18 cellular contexts compared by ENCODE assay signal in the genomic region with DNA sequence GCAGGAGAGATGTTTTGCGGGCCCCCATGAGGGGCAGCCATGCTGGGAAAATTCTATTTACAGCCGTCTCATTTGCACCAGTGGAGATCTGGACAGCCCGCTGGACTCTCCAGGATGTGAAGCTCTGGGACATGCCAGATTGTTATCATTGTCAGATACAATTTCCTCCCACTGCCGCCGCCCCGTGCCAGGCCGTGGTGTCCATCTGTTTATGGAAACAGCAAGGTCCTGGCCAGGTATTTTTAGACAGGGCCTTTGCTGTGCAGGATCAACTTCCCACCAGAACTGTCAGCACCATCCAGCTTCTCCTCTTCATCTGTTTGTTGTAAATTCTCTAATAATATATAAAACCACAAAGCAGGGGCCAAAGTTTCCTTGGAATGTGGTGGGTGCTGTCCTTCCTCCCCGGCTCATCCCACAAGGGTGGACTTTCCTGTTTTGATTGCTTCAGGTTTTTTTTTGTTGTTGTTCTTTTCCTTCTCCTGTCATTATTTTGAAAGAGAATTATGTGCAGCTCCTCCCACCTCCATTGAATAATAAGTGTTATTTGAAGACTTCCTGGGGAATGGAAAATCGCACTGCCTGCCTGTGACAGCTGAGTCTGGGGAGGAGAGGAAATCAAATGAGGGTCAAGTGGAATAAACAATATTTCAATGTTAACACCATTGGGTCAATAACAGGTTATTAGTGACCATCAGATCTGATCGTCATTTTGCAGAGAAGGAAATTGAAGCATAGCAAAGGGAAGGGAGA.
DNase-seq lines count a peak whose midpoint lies in the region; ATAC-seq and TF ChIP-seq lines count a peak whose summit lies in the region.
"Had no signal": no experiment of that assay in that cellular context is flagged by ENCODE, and none has a peak within 500 bp of the region (broad histone marks: within the 10 kb centered on the region; RNA-seq: fewer than 3 reads in every experiment).

No MANE protein-coding gene starts in this region.

- H3K27me3 ChIP-seq in upper lobe of left lung: no peaks in the 10 kb centered on the region

- H3K36me3 Mint-ChIP-seq in chondrocyte (ENCODE audit: low read depth): no peaks in the 10 kb centered on the region
- H3K36me3 Mint-ChIP-seq in activated naive CD8-positive, alpha-beta T cell treated with anti-CD3 and anti-CD28 coated beads, Interleukin-2, amount 50 U/mL, for 24 hours (ENCODE audit: low read depth): no peaks in the 10 kb centered on the region
- H3K36me3 Mint-ChIP-seq: stimulated activated memory B cell treated with anti-CD40 and anti-IgM and Interleukin-4, amounts not matched to agents 10 μg/mL and 1 μg/mL and 100 μg/mL, for 72 hours had no signal

- peak overlapping the region; percentile 29 for H3K27ac ChIP-seq in mesodermal cell (ENCODE audit: low read depth, low read length, severe bottlenecking)
- peak overlapping the region in 3 of 4 donors; percentile 2 to 33 (median 22) for H3K27ac ChIP-seq in upper lobe of left lung

- H3K27me3 Mint-ChIP-seq in chondrocyte (ENCODE audit: low read depth): peaks cover 4% of the 10 kb centered on the region
- H3K27me3 Mint-ChIP-seq in activated naive CD8-positive, alpha-beta T cell treated with anti-CD3 and anti-CD28 coated beads, Interleukin-2, amount 50 U/mL, for 24 hours: no peaks in the 10 kb centered on the region
- H3K27me3 Mint-ChIP-seq: stimulated activated memory B cell treated with anti-CD40 and anti-IgM and Interleukin-4, amounts not matched to agents 10 μg/mL and 1 μg/mL and 100 μg/mL, for 72 hours had no signal

- no peaks in the 10 kb centered on the region for H3K9me3 Mint-ChIP-seq in chondrocyte (ENCODE audit: low read depth)
- H3K9me3 Mint-ChIP-seq in activated naive CD8-positive, alpha-beta T cell treated with anti-CD3 and anti-CD28 coated beads, Interleukin-2, amount 50 U/mL, for 24 hours: no peaks in the 10 kb centered on the region
- H3K9me3 Mint-ChIP-seq: memory B cell; stimulated activated memory B cell treated with anti-CD40 and anti-IgM and Interleukin-4, amounts not matched to agents 10 μg/mL and 1 μg/mL and 100 μg/mL, for 72 hours had no signal

- no peak for TF ChIP-seq EP300 in upper lobe of left lung (IDR thresholded peaks at IDR 0.05)

- 83 to 97% methylated on average over 7 of the region's 10 CpGs for WGBS in mesodermal cell (ENCODE audit: insufficient coverage in 2 of 2), 2 experiments
- WGBS in upper lobe of left lung, 2 donors: 48 to 55% methylated on average over 7 to 10 of the region's 10 CpGs

- peaks cover 27% of the 10 kb centered on the region for H3K4me1 Mint-ChIP-seq in chondrocyte (ENCODE audit: low read depth)
- H3K4me1 Mint-ChIP-seq in activated naive CD8-positive, alpha-beta T cell treated with anti-CD3 and anti-CD28 coated beads, Interleukin-2, amount 50 U/mL, for 24 hours: peaks cover 7% of the 10 kb centered on the region
- H3K4me1 Mint-ChIP-seq: memory B cell; stimulated activated memory B cell treated with anti-CD40 and anti-IgM and Interleukin-4, amounts not matched to agents 10 μg/mL and 1 μg/mL and 100 μg/mL, for 72 hours had no signal

- TF ChIP-seq CTCF in chondrocyte (IDR thresholded peaks at IDR 0.05) (no peak), upper lobe of left lung (IDR thresholded peaks at IDR 0.05) (no peak)

- H3K9me3 ChIP-seq in mesodermal cell (ENCODE audit: control insufficient read depth, low read length): no peaks in the 10 kb centered on the region
- H3K9me3 ChIP-seq in upper lobe of left lung: no peaks in the 10 kb centered on the region

- TF ChIP-seq POLR2A in upper lobe of left lung (IDR thresholded peaks at IDR 0.05): no peak

- peak overlapping the region; percentile 46 for H3K27ac Mint-ChIP-seq in chondrocyte (ENCODE audit: unreplicated experiment)
- H3K27ac Mint-ChIP-seq in activated naive CD8-positive, alpha-beta T cell treated with anti-CD3 and anti-CD28 coated beads, Interleukin-2, amount 50 U/mL, for 24 hours: no peak overlapping the region
- H3K27ac Mint-ChIP-seq: memory B cell; stimulated activated memory B cell treated with anti-CD40 and anti-IgM and Interleukin-4, amounts not matched to agents 10 μg/mL and 1 μg/mL and 100 μg/mL, for 72 hours had no signal

- in situ Hi-C loops in KBM-7 (cut with MboI; ENCODE audit: low pct_unique_long_range_greater_than_20kb, low sequenced_read_pairs): no loop called here

- DNase-seq in NCI-H69 (lab: John Stamatoyannopoulos, UW) (peak; percentile 24), chondrocyte (ENCODE audit: low spot score) (no peak), upper lobe of left lung (peak in 1 of 2 donors; percentile 66), KBM-7 (no peak), AG20443 (ENCODE audit: low spot score) (no peak)
- DNase-seq in activated naive CD8-positive, alpha-beta T cell treated with anti-CD3 and anti-CD28 coated beads, Interleukin-2, amount 50 U/mL, for 24 hours: no peak
- DNase-seq: activated naive CD4-positive, alpha-beta T cell; activated T-cell treated with anti-CD3 and anti-CD28 coated beads for 4 hours; AML-193; anterior cingulate cortex; EL; GOT3; Karpas-422; NCI-H2029; retina had no signal

- no peaks in the 10 kb centered on the region for H3K36me3 ChIP-seq in mesodermal cell (ENCODE audit: control insufficient read depth, insufficient read depth, low read length)
- H3K36me3 ChIP-seq in upper lobe of left lung: no peaks in the 10 kb centered on the region

- ATAC-seq in upper lobe of left lung (ENCODE audit: low FRiP score in 2 of 2): no peak
- ATAC-seq in activated naive CD8-positive, alpha-beta T cell treated with anti-CD3 and anti-CD28 coated beads, Interleukin-2, amount 50 U/mL, for 24 hours: no peak
- ATAC-seq: stimulated activated memory B cell treated with anti-CD40 and anti-IgM and Interleukin-4, amounts not matched to agents 10 μg/mL and 1 μg/mL and 100 μg/mL, for 72 hours had no signal

- H3K4me3 Mint-ChIP-seq in chondrocyte (ENCODE audit: unreplicated experiment): no peak overlapping the region
- no peak overlapping the region for H3K4me3 Mint-ChIP-seq in activated naive CD8-positive, alpha-beta T cell treated with anti-CD3 and anti-CD28 coated beads, Interleukin-2, amount 50 U/mL, for 24 hours
- H3K4me3 Mint-ChIP-seq: memory B cell; stimulated activated memory B cell treated with anti-CD40 and anti-IgM and Interleukin-4, amounts not matched to agents 10 μg/mL and 1 μg/mL and 100 μg/mL, for 72 hours had no signal

- H3K4me3 ChIP-seq in mesodermal cell (ENCODE audit: extremely low read depth, insufficient read depth, low read length, poor library complexity, severe bottlenecking): no peak overlapping the region
- no peak overlapping the region for H3K4me3 ChIP-seq in upper lobe of left lung

- H3K4me1 ChIP-seq in mesodermal cell (ENCODE audit: control insufficient read depth, insufficient read depth, low read length, poor library complexity, severe bottlenecking): peaks cover 22% of the 10 kb centered on the region
- H3K4me1 ChIP-seq in upper lobe of left lung: peaks cover 0 to 16% (median 9%) of the 10 kb centered on the region in 4 donors
